ENCODE assay signal across 8 cellular contexts in the genomic region with DNA sequence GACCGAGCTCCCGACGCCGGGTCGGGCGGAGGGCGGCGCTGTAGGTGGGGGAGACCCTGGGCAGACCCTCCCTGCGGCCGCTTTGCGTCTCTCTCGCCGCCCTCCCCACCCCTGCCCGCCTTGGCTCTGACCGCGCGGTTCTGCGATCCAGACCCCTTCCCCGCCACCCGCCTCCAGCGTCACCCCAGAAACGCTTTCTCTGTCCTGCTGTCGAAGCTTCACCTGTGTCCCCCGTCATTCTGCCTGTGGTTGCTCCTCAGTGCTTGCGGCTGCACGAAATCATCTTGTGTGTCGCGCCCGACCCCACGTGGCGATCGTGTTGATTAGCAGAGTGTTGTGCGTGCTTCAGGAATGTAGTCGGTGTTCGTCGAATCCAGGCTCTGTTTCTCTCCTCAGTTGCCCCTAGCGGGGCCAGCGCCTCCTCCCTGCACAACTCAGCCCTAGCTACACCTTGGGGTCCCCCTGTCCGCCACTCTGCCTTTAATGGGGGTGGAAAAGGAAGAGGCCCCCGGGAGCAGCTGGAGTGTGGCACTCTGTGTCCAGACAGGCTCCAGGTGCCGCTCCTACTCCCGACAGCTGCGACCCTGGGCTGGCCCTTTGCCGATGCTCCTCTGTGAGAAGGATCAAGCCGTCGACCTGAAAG. TPM values are rescaled to one million over a fixed set of nuclear protein-coding genes. Genes with fewer than 3 reads are reported as not detected.
DNase-seq lines count a peak whose midpoint lies in the region; ATAC-seq, FAIRE-seq and TF ChIP-seq lines count a peak whose summit lies in the region.

No MANE protein-coding gene starts in this region.

- H3K9ac ChIP-seq in SK-N-MC (ENCODE audit: insufficient read length), result peak overlapping the region; percentile 80

- 1 to 2% methylated on average over 33 to 46 of the region's 46 CpGs for WGBS in pancreas, 2 donors

- H3K27ac Mint-ChIP-seq in IgD-negative memory B cell, result peak overlapping the region; percentile 77 to 97 (median 83)
- peak overlapping the region; percentile 87 for H3K27ac Mint-ChIP-seq in activated naive CD4-positive, alpha-beta T cell treated with anti-CD3 and anti-CD28 coated beads, Interleukin-2, amount 50 U/mL, for 24 hours

- H3K4me1 Mint-ChIP-seq in IgD-negative memory B cell, result peaks cover 11 to 19% (median 18%) of the 10 kb centered on the region in 3 donors
- H3K4me1 Mint-ChIP-seq in activated naive CD4-positive, alpha-beta T cell treated with anti-CD3 and anti-CD28 coated beads, Interleukin-2, amount 50 U/mL, for 24 hours, result peaks cover 19% of the 10 kb centered on the region

- no peak for FAIRE-seq in pancreas (lab: Jason Lieb, UNC)

- peaks cover 3 to 18% (median 7%) of the 10 kb centered on the region in 3 donors for H3K4me1 ChIP-seq in pancreas
- peaks cover 0 to 37% (median 29%) of the 10 kb centered on the region in 4 donors for H3K4me1 ChIP-seq in tibial artery

- peaks cover 13% of the 10 kb centered on the region; the same call in 1 of the 2 replicates for H3K36me3 ChIP-seq in SK-N-MC (ENCODE audit: insufficient read depth, low read length)
- H3K36me3 ChIP-seq in pancreas, result no peaks in the 10 kb centered on the region
- peaks cover 0 to 32% (median 12%) of the 10 kb centered on the region in 3 donors for H3K36me3 ChIP-seq in tibial artery

- H3K4me3 ChIP-seq in SK-N-MC (peak overlapping the region; percentile 85), pancreas (peak overlapping the region; percentile 98 to 99 (median 99)), tibial artery (peak overlapping the region; percentile 79 to 91)

- H3K27ac ChIP-seq in SK-N-MC (no peak overlapping the region), pancreas (peak overlapping the region; percentile 32 to 82 (median 55)), tibial artery (peak overlapping the region; percentile 83 to 84)

- intact Hi-C loops in pancreas (cut with DNase I), result no loop called here
- intact Hi-C loops in tibial artery (cut with DNase I; ENCODE audit: low total_unique reads), result loop anchor here (5.0 kb wide), 1 partner anchor 51 kb away; no protein-coding TSS in a partner anchor

- ATAC-seq in pancreas, result peak; percentile 30 to 48 (median 38)

- DNase-seq in NCI-H2029 treated with DMSO at 0.1 percent for 48 hours (lab: John Stamatoyannopoulos, UW) (peak; percentile 13), NCI-H2029 (lab: John Stamatoyannopoulos, UW) (no peak), SK-N-MC (ENCODE audit: low read depth, low spot score) (no peak), glomerular visceral epithelial cell (ENCODE audit: extremely low spot score) (peak; percentile 68), pancreas (peak; percentile 56 to 80 (median 66)), tibial artery (peak in 1 of 2 donors; percentile 74)

- peak overlapping the region; percentile 78 to 98 (median 96) for H3K4me3 Mint-ChIP-seq in IgD-negative memory B cell
- peak overlapping the region; percentile 94 for H3K4me3 Mint-ChIP-seq in activated naive CD4-positive, alpha-beta T cell treated with anti-CD3 and anti-CD28 coated beads, Interleukin-2, amount 50 U/mL, for 24 hours

- no peaks in the 10 kb centered on the region for H3K27me3 Mint-ChIP-seq in IgD-negative memory B cell
- no peaks in the 10 kb centered on the region for H3K27me3 Mint-ChIP-seq in activated naive CD4-positive, alpha-beta T cell treated with anti-CD3 and anti-CD28 coated beads, Interleukin-2, amount 50 U/mL, for 24 hours

- H3K27me3 ChIP-seq in pancreas (no peaks in the 10 kb centered on the region), tibial artery (peaks cover 0 to 3% of the 10 kb centered on the region in 2 donors)

- peaks cover 2% of the 10 kb centered on the region for H3K36me3 Mint-ChIP-seq in IgD-negative memory B cell
- H3K36me3 Mint-ChIP-seq in activated naive CD4-positive, alpha-beta T cell treated with anti-CD3 and anti-CD28 coated beads, Interleukin-2, amount 50 U/mL, for 24 hours, result no peaks in the 10 kb centered on the region

- H3K9me3 Mint-ChIP-seq in IgD-negative memory B cell, result no peaks in the 10 kb centered on the region
- no peaks in the 10 kb centered on the region for H3K9me3 Mint-ChIP-seq in activated naive CD4-positive, alpha-beta T cell treated with anti-CD3 and anti-CD28 coated beads, Interleukin-2, amount 50 U/mL, for 24 hours

- TF ChIP-seq CTCF in pancreas (IDR thresholded peaks at IDR 0.05), result no peak
- TF ChIP-seq CTCF in tibial artery (IDR thresholded peaks at IDR 0.05), result no peak

- H3K9me3 ChIP-seq in SK-N-MC (ENCODE audit: low read depth, low read length) (no peaks in the 10 kb centered on the region), pancreas (no peaks in the 10 kb centered on the region), tibial artery (no peaks in the 10 kb centered on the region)

RNA-seq across cellular contexts. Expression of gene PTDSS2, which starts 0.9 kb away (rescaled TPM):
- polyA plus RNA-seq in IgD-negative memory B cell, result 10.9 TPM
- 10 to 100 TPM; 11.3 to 17.4 (median 15.2) TPM for total RNA-seq in pancreas
- polyA plus RNA-seq in pancreas, result 10 to 100 TPM; 24.7 to 44.7 TPM

RNA-seq across cellular contexts. Expression of gene ANO9, which starts 9.1 kb away (rescaled TPM):
- polyA plus RNA-seq in IgD-negative memory B cell, result 4.9 TPM
- total RNA-seq in pancreas, result 10 to 100 TPM in 4 of 6 donors, 1 to 10 TPM in 2; 6.2 to 32.1 (median 12.5) TPM
- 10 to 100 TPM; 46.2 to 68.7 TPM for polyA plus RNA-seq in pancreas

RNA-seq across cellular contexts. Expression of gene SIGIRR, which starts 36.1 kb away (rescaled TPM):
- polyA plus RNA-seq in IgD-negative memory B cell (130 TPM), pancreas (100 to 1,000 TPM; 138 to 158 TPM)
- total RNA-seq in pancreas, result 10 to 100 TPM; 39.2 to 62.1 (median 46.9) TPM

RNA-seq across cellular contexts. Expression of gene RNH1, which starts 56.1 kb away (rescaled TPM):
- 202 TPM for polyA plus RNA-seq in IgD-negative memory B cell
- total RNA-seq in pancreas, result 10 to 100 TPM; 38.9 to 65.1 (median 59.1) TPM
- 10 to 100 TPM; 66.8 to 87.7 TPM for polyA plus RNA-seq in pancreas

RNA-seq across cellular contexts. Expression of gene PKP3, which starts 56.9 kb away (rescaled TPM):
- not detected for polyA plus RNA-seq in IgD-negative memory B cell
- 10 to 100 TPM; 23.4 to 36.1 (median 26.2) TPM for total RNA-seq in pancreas
- polyA plus RNA-seq in pancreas, result 10 to 100 TPM; 33.8 to 50.5 TPM

Comparison
In these comparisons a context has a peak if more than half of its experiments do, and no peak if none do; other contexts are left out.
1. DNase-seq: peak in NCI-H2029 treated with DMSO at 0.1 percent for 48 hours (single experiment), glomerular visceral epithelial cell (single experiment) and pancreas (6 of 6); none in NCI-H2029 (single experiment) and SK-N-MC (single experiment).
2. Peak in every context shown above with its lines, with median percentiles within 50 percentile points of each other: H3K4me3 ChIP-seq.